Comparison of ENCODE assay signal across 9 cellular contexts in genomic region chr19:29467824-29468401, GRCh38. TPM values are rescaled to one million over a fixed set of nuclear protein-coding genes. Genes with fewer than 3 reads are reported as not detected.
DNase-seq lines count a peak whose midpoint lies in the region; ATAC-seq and TF ChIP-seq lines count a peak whose summit lies in the region.
"Had no signal": no experiment of that assay in that cellular context is flagged by ENCODE, and none has a peak within 500 bp of the region (broad histone marks: within the 10 kb centered on the region; RNA-seq: fewer than 3 reads in every experiment).

No MANE protein-coding gene starts in this region.

- ATAC-seq in activated T-helper 17 cell treated with anti-CD3 and anti-CD28 coated beads, Interleukin-2, amount 50 U/mL, for 72 hours (replicated peaks), result peak; percentile 23
- ATAC-seq in GM21786 (IDR thresholded peaks at IDR 0.05; ENCODE audit: unreplicated experiment), result no peak
- ATAC-seq in esophagus mucosa, result no peak

- no peaks in the 10 kb centered on the region for H3K9me3 ChIP-seq in neural progenitor cell (ENCODE audit: low read depth)

- no peaks in the 10 kb centered on the region for H3F3A ChIP-seq in neural progenitor cell (ENCODE audit: low read depth)

- peaks cover 24% of the 10 kb centered on the region for H3K27me3 Mint-ChIP-seq in activated T-helper 17 cell treated with anti-CD3 and anti-CD28 coated beads, Interleukin-2, amount 50 U/mL, for 72 hours
- H3K27me3 Mint-ChIP-seq in neural progenitor cell (ENCODE audit: insufficient read depth, low read depth), result no peaks in the 10 kb centered on the region

- no peak overlapping the region for H3K4me2 ChIP-seq in neural progenitor cell

- TF ChIP-seq CTCF in neural progenitor cell (IDR thresholded peaks at IDR 0.05), result peak; percentile 61

- H3K36me3 Mint-ChIP-seq in activated T-helper 17 cell treated with anti-CD3 and anti-CD28 coated beads, Interleukin-2, amount 50 U/mL, for 72 hours (ENCODE audit: low read depth), result no peaks in the 10 kb centered on the region
- H3K36me3 Mint-ChIP-seq in neural progenitor cell, result no peaks in the 10 kb centered on the region
- H3K36me3 Mint-ChIP-seq: CD4-positive, alpha-beta memory T cell had no signal

- H3K27ac Mint-ChIP-seq in activated T-helper 17 cell treated with anti-CD3 and anti-CD28 coated beads, Interleukin-2, amount 50 U/mL, for 72 hours, result no peak overlapping the region
- no peak overlapping the region for H3K27ac Mint-ChIP-seq in neural progenitor cell
- H3K27ac Mint-ChIP-seq: CD4-positive, alpha-beta memory T cell had no signal

- no peaks in the 10 kb centered on the region for H3K4me1 ChIP-seq in neural progenitor cell

- no peaks in the 10 kb centered on the region for H3K79me2 ChIP-seq in neural progenitor cell (ENCODE audit: low read depth)

- no peaks in the 10 kb centered on the region for H4K20me1 ChIP-seq in neural progenitor cell (ENCODE audit: low read depth)

- H3K4me3 ChIP-seq in neural progenitor cell, result no peak overlapping the region

- H3K9ac ChIP-seq in neural progenitor cell, result no peak overlapping the region

- H3K4me1 Mint-ChIP-seq in activated T-helper 17 cell treated with anti-CD3 and anti-CD28 coated beads, Interleukin-2, amount 50 U/mL, for 72 hours, result no peaks in the 10 kb centered on the region
- H3K4me1 Mint-ChIP-seq in neural progenitor cell, result no peaks in the 10 kb centered on the region
- H3K4me1 Mint-ChIP-seq: CD4-positive, alpha-beta memory T cell had no signal

- no peak overlapping the region for H3K27ac ChIP-seq in neural progenitor cell

- no peak overlapping the region for H3K4me3 Mint-ChIP-seq in activated T-helper 17 cell treated with anti-CD3 and anti-CD28 coated beads, Interleukin-2, amount 50 U/mL, for 72 hours
- no peak overlapping the region for H3K4me3 Mint-ChIP-seq in neural progenitor cell
- H3K4me3 Mint-ChIP-seq: CD4-positive, alpha-beta memory T cell had no signal

- DNase-seq in NCI-H82 (lab: John Stamatoyannopoulos, UW) (peak; percentile 52), NCI-H82 treated with DMSO at 0.1 percent for 48 hours (lab: John Stamatoyannopoulos, UW; ENCODE audit: unreplicated experiment) (no peak), NCI-H1105 (lab: John Stamatoyannopoulos, UW) (peak; percentile 17), neural progenitor cell (ENCODE audit: low spot score) (peak; percentile 56), KG1 (lab: John Stamatoyannopoulos, UW) (no peak)

- no peaks in the 10 kb centered on the region for H3K9me3 Mint-ChIP-seq in activated T-helper 17 cell treated with anti-CD3 and anti-CD28 coated beads, Interleukin-2, amount 50 U/mL, for 72 hours
- no peaks in the 10 kb centered on the region for H3K9me3 Mint-ChIP-seq in neural progenitor cell

- peaks cover 60% of the 10 kb centered on the region for H3K27me3 ChIP-seq in neural progenitor cell

- H3K36me3 ChIP-seq in neural progenitor cell, result no peaks in the 10 kb centered on the region

- H2AFZ ChIP-seq in neural progenitor cell (replicated peaks), result no peak overlapping the region

RNA-seq across cellular contexts. Expression of gene VSTM2B, which starts 57.9 kb away (rescaled TPM):
- not detected for total RNA-seq in activated T-helper 17 cell treated with anti-CD3 and anti-CD28 coated beads, Interleukin-2, amount 50 U/mL, for 72 hours
- total RNA-seq in neural progenitor cell (ENCODE audit: low replicate concordance) (0.59 TPM in 1 of 2 replicates, not detected in the other), esophagus mucosa (not detected)
- total RNA-seq: CD4-positive, alpha-beta memory T cell had no signal

Comparison
In these comparisons a context has a peak if more than half of its experiments do, and no peak if none do; other contexts are left out.
1. DNase-seq: peak in NCI-H82 (single experiment), NCI-H1105 (single experiment) and neural progenitor cell (single experiment); none in NCI-H82 treated with DMSO at 0.1 percent for 48 hours (single experiment) and KG1 (single experiment).